ENCODE assay signal across 10 cellular contexts in the genomic region with DNA sequence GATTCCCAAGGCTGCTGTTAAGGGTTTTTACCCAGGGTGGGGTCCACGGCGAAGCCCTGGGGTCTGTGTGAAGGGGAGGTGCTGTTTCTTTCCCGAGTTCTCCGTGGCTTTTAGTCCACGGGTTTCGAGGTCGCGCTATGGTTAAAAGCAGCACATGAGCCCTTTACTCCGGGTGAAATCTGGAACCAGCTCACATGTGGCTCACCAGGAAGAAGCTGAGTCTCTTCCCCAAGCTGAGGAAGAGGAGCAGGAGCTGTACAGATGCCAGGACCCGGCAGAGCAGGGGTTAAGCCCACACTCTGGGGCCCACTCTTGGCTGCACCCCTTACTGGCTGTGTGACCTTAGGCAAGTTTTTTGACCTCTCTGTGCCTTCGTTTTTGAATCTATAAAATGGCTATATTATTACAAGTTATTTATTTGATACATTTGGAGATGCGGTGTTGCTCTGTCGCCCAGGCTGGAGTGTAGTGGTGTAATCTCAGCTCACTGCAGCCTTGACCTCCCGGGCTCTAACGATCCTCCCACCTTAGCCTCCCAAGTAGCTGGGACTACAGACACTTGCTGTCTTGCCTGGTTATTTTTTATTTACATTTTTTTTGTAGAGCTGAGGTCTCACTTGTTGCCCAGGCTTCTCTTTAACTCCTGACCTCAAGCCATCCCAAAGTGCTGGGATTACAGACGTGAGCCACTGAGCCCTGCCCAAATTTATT.
DNase-seq lines count a peak whose midpoint lies in the region; ATAC-seq and TF ChIP-seq lines count a peak whose summit lies in the region.
"Had no signal": no experiment of that assay in that cellular context is flagged by ENCODE, and none has a peak within 500 bp of the region (broad histone marks: within the 10 kb centered on the region; RNA-seq: fewer than 3 reads in every experiment).

No MANE protein-coding gene starts in this region.

- H3K4me2 ChIP-seq in DOHH2 (ENCODE audit: low read length) (peak overlapping the region; percentile 75), SU-DHL-6 (ENCODE audit: low read depth, low read length, poor library complexity, severe bottlenecking) (peak overlapping the region; percentile 9), trophoblast cell (ENCODE audit: low read length) (peak overlapping the region; percentile 95)

- WGBS in trophoblast cell (ENCODE audit: extremely low coverage, insufficient coverage, insufficient read length) = no CpG with 5 or more reads among the region's 16 CpGs

- peaks cover 5% of the 10 kb centered on the region for H3K9me3 Mint-ChIP-seq in activated T-cell treated with anti-CD3 and anti-CD28 coated beads, Interleukin-2, amount 50 U/mL, for 4 hours

- no peak overlapping the region for H3K14ac ChIP-seq in trophoblast cell (ENCODE audit: low read length)

- H3K27me3 ChIP-seq in DOHH2 (ENCODE audit: control insufficient read depth, low read length) (peaks cover 3% of the 10 kb centered on the region), SU-DHL-6 (ENCODE audit: low read length) (no peaks in the 10 kb centered on the region), left ventricle myocardium inferior (ENCODE audit: low read depth) (peaks cover 49% of the 10 kb centered on the region), trophoblast cell (ENCODE audit: insufficient read depth, low read length) (no peaks in the 10 kb centered on the region)

- H3K27me3 Mint-ChIP-seq in activated T-cell treated with anti-CD3 and anti-CD28 coated beads, Interleukin-2, amount 50 U/mL, for 4 hours (ENCODE audit: low read depth) = peaks cover 38% of the 10 kb centered on the region

- no peaks in the 10 kb centered on the region for H3K36me3 Mint-ChIP-seq in activated T-cell treated with anti-CD3 and anti-CD28 coated beads, Interleukin-2, amount 50 U/mL, for 4 hours (ENCODE audit: insufficient read depth)

- H4K20me1 ChIP-seq in DOHH2 (ENCODE audit: control insufficient read depth, insufficient read depth, low read depth, low read length) = no peaks in the 10 kb centered on the region
- H4K20me1 ChIP-seq in SU-DHL-6 (ENCODE audit: low read depth, low read length) = no peaks in the 10 kb centered on the region

- H3K4me1 ChIP-seq in DOHH2 (ENCODE audit: control insufficient read depth, low read length) (peaks cover 36% of the 10 kb centered on the region), left ventricle myocardium inferior (peaks cover 11% of the 10 kb centered on the region), trophoblast cell (ENCODE audit: control insufficient read depth in 1 of 2, insufficient read depth in 2 of 2, low read length in 2 of 2) (peaks cover 6% of the 10 kb centered on the region in 2 experiments)

- no peak for ATAC-seq in activated T-cell treated with anti-CD3 and anti-CD28 coated beads, Interleukin-2, amount 50 U/mL, for 4 hours
- ATAC-seq in GM21528 (IDR thresholded peaks at IDR 0.05; ENCODE audit: low FRiP score, unreplicated experiment) = no peak
- ATAC-seq in HG03159 (IDR thresholded peaks at IDR 0.05; ENCODE audit: unreplicated experiment) = no peak

- no peak overlapping the region for H3K23ac ChIP-seq in trophoblast cell (ENCODE audit: low read length)

- peaks cover 7% of the 10 kb centered on the region for H3F3A ChIP-seq in DOHH2 (ENCODE audit: control insufficient read depth, insufficient read depth)
- H3F3A ChIP-seq in SU-DHL-6 (ENCODE audit: insufficient read depth) = no peaks in the 10 kb centered on the region

- peaks cover 2% of the 10 kb centered on the region for H3K79me1 ChIP-seq in trophoblast cell (ENCODE audit: low read length)

- H3K36me3 ChIP-seq in DOHH2 (ENCODE audit: control insufficient read depth, low read length) (no peaks in the 10 kb centered on the region), SU-DHL-6 (ENCODE audit: low read length) (no peaks in the 10 kb centered on the region), left ventricle myocardium inferior (no peaks in the 10 kb centered on the region), trophoblast cell (ENCODE audit: control insufficient read depth in 1 of 2, insufficient read depth in 2 of 2, low read length in 2 of 2) (no peaks in the 10 kb centered on the region)
- H3K36me3 ChIP-seq: neutrophil had no signal

- H3K9me3 ChIP-seq in DOHH2 (ENCODE audit: control insufficient read depth, insufficient read depth, low read length) = peaks cover 5% of the 10 kb centered on the region; the same call in 1 of the 2 replicates
- H3K9me3 ChIP-seq in SU-DHL-6 (ENCODE audit: insufficient read depth, low read length) = no peaks in the 10 kb centered on the region
- peaks cover 4% of the 10 kb centered on the region for H3K9me3 ChIP-seq in left ventricle myocardium inferior (replicated peaks)
- H3K9me3 ChIP-seq in trophoblast cell (ENCODE audit: insufficient read depth, low read depth, low read length) = peaks cover 8% of the 10 kb centered on the region
- H3K9me3 ChIP-seq: neutrophil had no signal

- H3K79me2 ChIP-seq in DOHH2 (ENCODE audit: control insufficient read depth, low read length) (no peaks in the 10 kb centered on the region), SU-DHL-6 (ENCODE audit: insufficient read depth, low read length) (no peaks in the 10 kb centered on the region), trophoblast cell (ENCODE audit: control insufficient read depth, insufficient read depth, low read length, poor library complexity) (no peaks in the 10 kb centered on the region)

- intact Hi-C loops in left ventricle myocardium inferior (cut with micrococcal nuclease) = no loop called here

- no peak overlapping the region for H2BK5ac ChIP-seq in trophoblast cell (ENCODE audit: low read depth, low read length, poor library complexity)

- H4K12ac ChIP-seq in trophoblast cell (ENCODE audit: low read depth, low read length) = no peak overlapping the region

- H3K4me1 Mint-ChIP-seq in activated T-cell treated with anti-CD3 and anti-CD28 coated beads, Interleukin-2, amount 50 U/mL, for 4 hours (ENCODE audit: low read depth) = no peaks in the 10 kb centered on the region

- H3K9ac ChIP-seq in SU-DHL-6 (ENCODE audit: low read length) (no peak overlapping the region), trophoblast cell (ENCODE audit: low read length) (peak overlapping the region; percentile 50)

- TF ChIP-seq CTCF in DOHH2 (IDR thresholded peaks at IDR 0.05; ENCODE audit: low read depth, low read length, poor library complexity, severe bottlenecking) (no peak), SU-DHL-6 (IDR thresholded peaks at IDR 0.05; ENCODE audit: insufficient read depth, low read length, poor library complexity, severe bottlenecking) (no peak), left ventricle myocardium inferior (IDR thresholded peaks at IDR 0.05; ENCODE audit: borderline replicate concordance) (no peak)

- no peak overlapping the region for H3K4ac ChIP-seq in trophoblast cell (ENCODE audit: low read depth, low read length)

- no peak overlapping the region for H4K91ac ChIP-seq in trophoblast cell (ENCODE audit: low read depth, low read length)

- no peak overlapping the region for H3K18ac ChIP-seq in trophoblast cell (ENCODE audit: low read length)

- H2AFZ ChIP-seq in SU-DHL-6 (ENCODE audit: low read depth, low read length, severe bottlenecking) (no peak overlapping the region), trophoblast cell (ENCODE audit: insufficient read depth, low read length, poor library complexity) (peak overlapping the region; percentile 79)

- H3K9me2 ChIP-seq in DOHH2 (replicated peaks; ENCODE audit: control insufficient read depth, low read length) (no peaks in the 10 kb centered on the region), SU-DHL-6 (replicated peaks; ENCODE audit: insufficient read depth, low read length) (no peaks in the 10 kb centered on the region)

- peak overlapping the region; percentile 25 for H4K8ac ChIP-seq in trophoblast cell (ENCODE audit: low read depth, low read length)

- DNase-seq in left ventricle myocardium inferior (no peak), trophoblast cell (no peak), pons (ENCODE audit: low spot score) (no peak)
- DNase-seq in activated T-cell treated with anti-CD3 and anti-CD28 coated beads, Interleukin-2, amount 50 U/mL, for 4 hours = no peak
- DNase-seq: amniotic stem cell had no signal

- H2AK5ac ChIP-seq in trophoblast cell (ENCODE audit: low read length) = no peak overlapping the region

- H2BK12ac ChIP-seq in trophoblast cell (ENCODE audit: low read length) = no peak overlapping the region

- H3K27ac ChIP-seq in DOHH2 (ENCODE audit: low read depth, low read length) (no peak overlapping the region), SU-DHL-6 (ENCODE audit: low read depth, low read length) (no peak overlapping the region), left ventricle myocardium inferior (replicated peaks) (no peak overlapping the region), trophoblast cell (ENCODE audit: low read depth, low read length) (no peak overlapping the region)
- H3K27ac ChIP-seq: neutrophil had no signal

- H3K4me3 ChIP-seq in DOHH2 (ENCODE audit: low read length) = peak overlapping the region; percentile 62
- no peak overlapping the region for H3K4me3 ChIP-seq in SU-DHL-6 (ENCODE audit: insufficient read depth, low read length, poor library complexity, severe bottlenecking)
- peak overlapping the region; percentile 69 for H3K4me3 ChIP-seq in left ventricle myocardium inferior
- peak overlapping the region; percentile 58 for H3K4me3 ChIP-seq in trophoblast cell (ENCODE audit: low read depth, low read length)

- H3K4me3 Mint-ChIP-seq in activated T-cell treated with anti-CD3 and anti-CD28 coated beads, Interleukin-2, amount 50 U/mL, for 4 hours = no peak overlapping the region

- H2BK120ac ChIP-seq in trophoblast cell (ENCODE audit: insufficient read depth, low read length, poor library complexity) = peak overlapping the region; percentile 44

Comparison
In these comparisons a context has a peak if more than half of its experiments do, and no peak if none do; other contexts are left out.
1. H3K4me2 ChIP-seq: peak in every context shown above with its lines; median percentile 95 in trophoblast cell; 75 in DOHH2; 9 in SU-DHL-6.